Comparison of ENCODE assay signal across 13 cellular contexts in the genomic region with DNA sequence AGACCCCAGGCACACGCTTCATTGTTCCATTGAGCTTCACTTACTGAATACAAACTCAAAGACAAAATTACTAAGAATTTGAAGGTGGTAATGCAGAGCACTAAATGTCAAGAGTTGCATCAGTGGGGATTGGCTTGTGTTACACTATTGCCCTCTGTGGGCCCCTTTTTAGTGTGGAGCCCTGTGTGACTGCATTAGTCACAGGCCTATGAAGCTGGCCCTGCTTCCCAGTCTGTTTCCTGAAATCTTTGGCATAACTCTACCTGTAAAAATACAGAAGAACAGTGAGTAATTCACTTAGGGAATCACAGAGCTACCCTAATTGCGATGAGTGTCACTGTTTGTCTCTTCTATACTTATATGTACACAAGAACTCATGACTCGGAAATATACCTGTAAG. TPM values are rescaled to one million over a fixed set of nuclear protein-coding genes. Genes with fewer than 3 reads are reported as not detected.
DNase-seq lines count a peak whose midpoint lies in the region; ATAC-seq and TF ChIP-seq lines count a peak whose summit lies in the region.
"Had no signal": no experiment of that assay in that cellular context is flagged by ENCODE, and none has a peak within 500 bp of the region (broad histone marks: within the 10 kb centered on the region; RNA-seq: fewer than 3 reads in every experiment).

No MANE protein-coding gene starts in this region.

- no peak overlapping the region for H3K4me2 ChIP-seq in mesenchymal stem cell (ENCODE audit: low read length, poor library complexity, severe bottlenecking)

- no CpG with 5 or more reads among the region's 3 CpGs for WGBS in mesenchymal stem cell

- H2BK15ac ChIP-seq in mesenchymal stem cell (ENCODE audit: low read depth, poor library complexity, severe bottlenecking): no peak overlapping the region

- H4K8ac ChIP-seq in mesenchymal stem cell (ENCODE audit: low read length): no peak overlapping the region

- no peak for TF ChIP-seq CTCF in chondrocyte (IDR thresholded peaks at IDR 0.05)

- H3K79me1 ChIP-seq in mesenchymal stem cell (replicated peaks; ENCODE audit: low read length, poor library complexity, severe bottlenecking): peaks cover 2% of the 10 kb centered on the region

- no peak overlapping the region for H3K14ac ChIP-seq in mesenchymal stem cell (ENCODE audit: low read length in 2 of 2)

- no peaks in the 10 kb centered on the region for H3K9me3 ChIP-seq in mesenchymal stem cell (ENCODE audit: control insufficient read depth, low read length)

- H2AK5ac ChIP-seq in mesenchymal stem cell (ENCODE audit: low read length, severe bottlenecking): peak overlapping the region; percentile 100

- H3K27ac ChIP-seq in mesenchymal stem cell (ENCODE audit: low read length, poor library complexity, severe bottlenecking): peak overlapping the region; percentile 66
- H3K27ac ChIP-seq: HL-60 had no signal

- H3K27ac Mint-ChIP-seq in chondrocyte (ENCODE audit: unreplicated experiment): peak overlapping the region; percentile 43
- H3K27ac Mint-ChIP-seq in immature natural killer cell: no peak overlapping the region
- H3K27ac Mint-ChIP-seq: activated CD4-positive, alpha-beta memory T cell treated with anti-CD3 and anti-CD28 coated beads, Interleukin-2, amount 10 ng/mL, durations not matched to agents 7 days and 5 days had no signal

- H2AFZ ChIP-seq in mesenchymal stem cell (ENCODE audit: low read depth, low read length): no peak overlapping the region

- peak overlapping the region in 1 of 2 experiments; percentile 44 for H2BK12ac ChIP-seq in mesenchymal stem cell (ENCODE audit: low read length in 2 of 2)

- peak overlapping the region; percentile 90 for H2BK120ac ChIP-seq in mesenchymal stem cell (ENCODE audit: low read depth, low read length)

- peak overlapping the region in 1 of 2 experiments; percentile 93 for H3K18ac ChIP-seq in mesenchymal stem cell (ENCODE audit: low read depth in 1 of 2, low read length in 2 of 2)

- H3K4me3 Mint-ChIP-seq in chondrocyte (ENCODE audit: unreplicated experiment) (no peak overlapping the region), immature natural killer cell (no peak overlapping the region)
- H3K4me3 Mint-ChIP-seq: activated CD4-positive, alpha-beta memory T cell treated with anti-CD3 and anti-CD28 coated beads, Interleukin-2, amount 10 ng/mL, durations not matched to agents 7 days and 5 days; nephron progenitor cell had no signal

- H3K27me3 Mint-ChIP-seq in chondrocyte (ENCODE audit: low read depth) (no peaks in the 10 kb centered on the region), immature natural killer cell (ENCODE audit: low read depth in 3 of 3) (peaks cover 0 to 6% (median 2%) of the 10 kb centered on the region in 3 donors)

- H3K36me3 Mint-ChIP-seq in chondrocyte (ENCODE audit: low read depth): no peaks in the 10 kb centered on the region
- no peaks in the 10 kb centered on the region for H3K36me3 Mint-ChIP-seq in immature natural killer cell

- DNase-seq in EL: peak; percentile 47
- DNase-seq in MV-4-11 (lab: John Stamatoyannopoulos, UW): peak; percentile 8
- no peak for DNase-seq in chondrocyte (ENCODE audit: low spot score)
- DNase-seq in mesenchymal stem cell: peak; percentile 38
- DNase-seq in NCI-H2196 (lab: John Stamatoyannopoulos, UW; ENCODE audit: unreplicated experiment): no peak
- DNase-seq in immature natural killer cell: no peak
- DNase-seq: activated CD4-positive, alpha-beta memory T cell treated with anti-CD3 and anti-CD28 coated beads, Interleukin-2, amount 10 ng/mL, durations not matched to agents 7 days and 5 days; activated naive CD4-positive, alpha-beta T cell; NCI-H345; nephron progenitor cell had no signal

- no peak for ATAC-seq in GM21737 (IDR thresholded peaks at IDR 0.05; ENCODE audit: unreplicated experiment)
- ATAC-seq in GM21723 (IDR thresholded peaks at IDR 0.05; ENCODE audit: unreplicated experiment): no peak

- H3K23ac ChIP-seq in mesenchymal stem cell (ENCODE audit: low read length in 2 of 2): no peak overlapping the region

- no peak overlapping the region for H2BK5ac ChIP-seq in mesenchymal stem cell (ENCODE audit: low read depth, low read length, poor library complexity, severe bottlenecking)

- no peaks in the 10 kb centered on the region for H3K9me3 Mint-ChIP-seq in chondrocyte (ENCODE audit: low read depth)
- H3K9me3 Mint-ChIP-seq in immature natural killer cell: no peaks in the 10 kb centered on the region
- H3K9me3 Mint-ChIP-seq: activated CD4-positive, alpha-beta memory T cell treated with anti-CD3 and anti-CD28 coated beads, Interleukin-2, amount 10 ng/mL, durations not matched to agents 7 days and 5 days; nephron progenitor cell had no signal

- no peaks in the 10 kb centered on the region for H3K27me3 ChIP-seq in mesenchymal stem cell (ENCODE audit: control insufficient read depth in 1 of 2, insufficient read depth in 1 of 2, low read length in 2 of 2)

- H3K4me1 Mint-ChIP-seq in chondrocyte (ENCODE audit: low read depth) (peaks cover 93% of the 10 kb centered on the region), immature natural killer cell (no peaks in the 10 kb centered on the region)
- H3K4me1 Mint-ChIP-seq: activated CD4-positive, alpha-beta memory T cell treated with anti-CD3 and anti-CD28 coated beads, Interleukin-2, amount 10 ng/mL, durations not matched to agents 7 days and 5 days had no signal

- no peak overlapping the region for H3K9ac ChIP-seq in mesenchymal stem cell (ENCODE audit: low read length)

- H3K4ac ChIP-seq in mesenchymal stem cell (ENCODE audit: low read depth in 1 of 2, low read length in 2 of 2): peak overlapping the region; percentile 29 to 35

- peaks cover 26% of the 10 kb centered on the region for H3K4me1 ChIP-seq in mesenchymal stem cell (ENCODE audit: control insufficient read depth, insufficient read depth, low read depth, low read length)

- no peaks in the 10 kb centered on the region for H3K36me3 ChIP-seq in mesenchymal stem cell (ENCODE audit: control insufficient read depth in 1 of 2, insufficient read depth in 2 of 2, low read depth in 1 of 2, low read length in 2 of 2)

- H4K91ac ChIP-seq in mesenchymal stem cell (ENCODE audit: low read length): peak overlapping the region; percentile 65

- H3K4me3 ChIP-seq in mesenchymal stem cell (ENCODE audit: insufficient read depth in 1 of 2, low read depth in 1 of 2, low read length in 2 of 2): no peak overlapping the region

RNA-seq across cellular contexts. Expression of a gene that starts 18.8 kb away (rescaled TPM):
- total RNA-seq in chondrocyte: 677 to 769 TPM (median 696 TPM) in 3 replicates
- polyA plus RNA-seq in mesenchymal stem cell (2013, experiment 1 of 2): 708 TPM
- 761 TPM for polyA plus RNA-seq in mesenchymal stem cell (2013, experiment 2 of 2)
- polyA plus RNA-seq in immature natural killer cell: 1,000 to 10,000 TPM in 2 of 3 donors, 100 to 1,000 TPM in 1; 686 to 1,567 (median 1,022) TPM

RNA-seq across cellular contexts. Expression of a gene that starts 40.0 kb away (rescaled TPM):
- 0.25 to 0.58 TPM (median 0.28 TPM) in 3 replicates for total RNA-seq in chondrocyte
- 0.06 TPM for polyA plus RNA-seq in mesenchymal stem cell (2013, experiment 1 of 2)
- 0.05 TPM for polyA plus RNA-seq in mesenchymal stem cell (2013, experiment 2 of 2)
- polyA plus RNA-seq in immature natural killer cell: under 1 TPM in 1 of 3 donors, not detected in 2; 0.24 TPM

Comparison
In these comparisons a context has a peak if more than half of its experiments do, and no peak if none do; other contexts are left out.
1. DNase-seq: peak in EL (single experiment), MV-4-11 (single experiment) and mesenchymal stem cell (single experiment); none in chondrocyte (single experiment), NCI-H2196 (single experiment) and immature natural killer cell (0 of 3).